ENCODE assay signal across 8 cellular contexts in genomic region chr1:206579747-206580437, GRCh38. TPM values are rescaled to one million over a fixed set of nuclear protein-coding genes. Genes with fewer than 3 reads are reported as not detected.
DNase-seq lines count a peak whose midpoint lies in the region; ATAC-seq lines count a peak whose summit lies in the region.

No MANE protein-coding gene starts in this region.

- intact Hi-C loops in sciatic nerve (cut with DNase I) = no loop called here

- DNase-seq in Ammon's horn (ENCODE audit: low spot score) = peak; percentile 85
- DNase-seq in activated CD4-positive, alpha-beta T cell treated with anti-CD3 and anti-CD28 coated beads, Interleukin-2, amount 50 U/mL, for 24 hours (ENCODE audit: low read depth in 1 of 2, low spot score in 1 of 2) = peak; percentile 65 to 86
- DNase-seq in effector CD8-positive, alpha-beta T cell (lab: John Stamatoyannopoulos, UW) = peak; percentile 68
- peak; percentile 80 for DNase-seq in sciatic nerve (ENCODE audit: low spot score)
- no peak for DNase-seq in DMS 273 treated with DMSO at 0.1 percent for 48 hours (lab: John Stamatoyannopoulos, UW)
- no peak for DNase-seq in HuH-7 (ENCODE audit: low spot score)

- ATAC-seq in GM19455 (IDR thresholded peaks at IDR 0.05; ENCODE audit: unreplicated experiment) (peak; percentile 74), HG03565 (IDR thresholded peaks at IDR 0.05; ENCODE audit: unreplicated experiment) (peak; percentile 81), sciatic nerve (peak; percentile 68)

RNA-seq across cellular contexts. Expression of gene EIF2D, which starts 32.4 kb away (rescaled TPM):
- total RNA-seq in sciatic nerve = 54.1 TPM

RNA-seq across cellular contexts. Expression of gene DYRK3, which starts 55.4 kb away (rescaled TPM):
- 9.5 TPM for total RNA-seq in sciatic nerve

Comparison
In these comparisons a context has a peak if more than half of its experiments do, and no peak if none do; other contexts are left out.
1. DNase-seq: peak in Ammon's horn (single experiment), activated CD4-positive, alpha-beta T cell treated with anti-CD3 and anti-CD28 coated beads, Interleukin-2, amount 50 U/mL, for 24 hours (2 of 2), effector CD8-positive, alpha-beta T cell (single experiment) and sciatic nerve (single experiment); none in DMS 273 treated with DMSO at 0.1 percent for 48 hours (single experiment) and HuH-7 (single experiment).
2. Peak in every context shown above with its lines, with median percentiles within 50 percentile points of each other: ATAC-seq.